10 cellular contexts compared by ENCODE assay signal in genomic region chr5:157516016-157516415, GRCh38. TPM values are rescaled to one million over a fixed set of nuclear protein-coding genes. Genes with fewer than 3 reads are reported as not detected.
A peak's percentile ranks its signal among the peaks of the same experiment; 100 is the strongest.
DNase-seq lines count a peak whose midpoint lies in the region; ATAC-seq, FAIRE-seq and TF ChIP-seq lines count a peak whose summit lies in the region.
"Had no signal": no experiment of that assay in that cellular context is flagged by ENCODE, and none has a peak within 500 bp of the region (broad histone marks: within the 10 kb centered on the region; RNA-seq: fewer than 3 reads in every experiment).

No MANE protein-coding gene starts in this region.

- DNase-seq in AG08396 (ENCODE audit: low spot score) (peak; percentile 79), M059J (ENCODE audit: low read depth) (peak; percentile 97), endothelial cell of umbilical vein (ENCODE audit: low read depth, low spot score) (no peak), prostate gland (ENCODE audit: low spot score) (no peak), A673 (ENCODE audit: low spot score) (no peak), AML-193 (lab: John Stamatoyannopoulos, UW) (no peak)
- DNase-seq: immature natural killer cell, NCI-H510A had no signal

- FAIRE-seq in endothelial cell of umbilical vein (lab: Jason Lieb, UNC), result no peak

- H3K4me1 ChIP-seq in endothelial cell of umbilical vein (ENCODE audit: control insufficient read depth, extremely low read depth, insufficient read depth, low read length), result peaks cover 17% of the 10 kb centered on the region
- H3K4me1 ChIP-seq in prostate gland (replicated peaks), result no peaks in the 10 kb centered on the region
- H3K4me1 ChIP-seq in A673 (ENCODE audit: insufficient read depth, low read length, poor library complexity, severe bottlenecking), result no peaks in the 10 kb centered on the region

- POLR2A ChIA-PET in endothelial cell of umbilical vein (lab: Charles Lee), result no interaction called here
- POLR2A ChIA-PET in A673 (lab: Charles Lee; ENCODE audit: low non-redundant PET), result no interaction called here

- H3K4me2 ChIP-seq in endothelial cell of umbilical vein (ENCODE audit: insufficient read depth, low read length), result no peak overlapping the region

- H3K9ac ChIP-seq in endothelial cell of umbilical vein (replicated peaks; ENCODE audit: extremely low read depth, insufficient read depth, low read length), result no peak overlapping the region

- no peak overlapping the region for H3K27ac ChIP-seq in endothelial cell of umbilical vein (ENCODE audit: insufficient read depth, low read depth, low read length)
- peak overlapping the region; percentile 51 to 55 for H3K27ac ChIP-seq in prostate gland
- no peak overlapping the region for H3K27ac ChIP-seq in A673 (ENCODE audit: low read depth, low read length, poor library complexity, severe bottlenecking)

- no peak overlapping the region for H2AFZ ChIP-seq in endothelial cell of umbilical vein (ENCODE audit: low read depth, low read length)

- dilution Hi-C loops in endothelial cell of umbilical vein (cut with MboI; ENCODE audit: extremely low pct_ligation_motif_present, low sequenced_read_pairs), result no loop called here

- H3K9me3 ChIP-seq in endothelial cell of umbilical vein (replicated peaks; ENCODE audit: control insufficient read depth, insufficient read depth, low read length), result no peaks in the 10 kb centered on the region
- H3K9me3 ChIP-seq in prostate gland, result no peaks in the 10 kb centered on the region
- no peaks in the 10 kb centered on the region for H3K9me3 ChIP-seq in A673 (ENCODE audit: low read depth, low read length, poor library complexity, severe bottlenecking)

- BruUV-seq in endothelial cell of umbilical vein (replicated peaks; lab: Mats Ljungman, UMichigan), result no TSS peak
- BruUV-seq in A673 (replicated peaks; lab: Mats Ljungman, UMichigan), result no TSS peak

- no peaks in the 10 kb centered on the region for H3K27me3 ChIP-seq in endothelial cell of umbilical vein (ENCODE audit: control insufficient read depth in 2 of 2, insufficient read depth in 2 of 2, low read length in 2 of 2)
- no peaks in the 10 kb centered on the region for H3K27me3 ChIP-seq in prostate gland (replicated peaks; ENCODE audit: insufficient read depth)
- no peaks in the 10 kb centered on the region for H3K27me3 ChIP-seq in A673 (replicated peaks; ENCODE audit: insufficient read depth, low read depth, low read length, poor library complexity)

- intact Hi-C loops in endothelial cell of umbilical vein (cut with micrococcal nuclease), result no loop called here
- intact Hi-C loops in prostate gland (cut with DNase I), result loop anchor here (5.0 kb wide), 1 partner anchor 41 kb away; no protein-coding TSS in a partner anchor
- intact Hi-C loops in A673 (cut with micrococcal nuclease; ENCODE audit: unreplicated experiment), result no loop called here

- ATAC-seq in HG02938 (IDR thresholded peaks at IDR 0.05; ENCODE audit: unreplicated experiment) (no peak), GM18907 (IDR thresholded peaks at IDR 0.05; ENCODE audit: unreplicated experiment) (no peak)

- H3K9me1 ChIP-seq in endothelial cell of umbilical vein (replicated peaks; ENCODE audit: control insufficient read depth, extremely low read depth, insufficient read depth, low read length), result no peaks in the 10 kb centered on the region

- no peak for TF ChIP-seq CTCF in endothelial cell of umbilical vein (IDR thresholded peaks at IDR 0.05; ENCODE audit: extremely low read depth in 1 of 2, insufficient read depth in 1 of 2, low read depth in 1 of 2, low read length in 2 of 2)
- TF ChIP-seq CTCF in prostate gland (IDR thresholded peaks at IDR 0.05), result no peak
- no peak for TF ChIP-seq CTCF in A673 (conservative IDR thresholded peaks at IDR 0.05; ENCODE audit: low read depth, low read length)

- WGBS in prostate gland, result 36% methylated on average over 3 of the region's 3 CpGs

- H3K36me3 ChIP-seq in endothelial cell of umbilical vein (ENCODE audit: control insufficient read depth in 2 of 2, extremely low read depth in 1 of 2, insufficient read depth in 2 of 2, low read length in 2 of 2), result peaks cover 0 to 2% of the 10 kb centered on the region in 2 experiments
- no peaks in the 10 kb centered on the region for H3K36me3 ChIP-seq in prostate gland
- H3K36me3 ChIP-seq in A673 (ENCODE audit: insufficient read depth, low read length, poor library complexity, severe bottlenecking), result no peaks in the 10 kb centered on the region

- H3K79me2 ChIP-seq in endothelial cell of umbilical vein (ENCODE audit: control insufficient read depth, insufficient read depth, low read length), result no peaks in the 10 kb centered on the region

- H3K4me3 ChIP-seq in endothelial cell of umbilical vein (replicated peaks in 1 of 3; ENCODE audit: insufficient read depth in 1 of 3, low read depth in 1 of 3, low read length in 3 of 3) (no peak overlapping the region), prostate gland (no peak overlapping the region), A673 (ENCODE audit: low read depth, low read length, poor library complexity, severe bottlenecking) (no peak overlapping the region)

- CTCF ChIA-PET in endothelial cell of umbilical vein (lab: Charles Lee), result interaction anchor here (1.5 kb wide), 1 partner anchor 44 kb away, joined by 3 read pairs; no protein-coding TSS in a partner anchor
- CTCF ChIA-PET in A673 (lab: Charles Lee), result no interaction called here

- H4K20me1 ChIP-seq in endothelial cell of umbilical vein (replicated peaks; ENCODE audit: control insufficient read depth, extremely low read depth, insufficient read depth, low read length), result no peaks in the 10 kb centered on the region

- TF ChIP-seq POLR2A in endothelial cell of umbilical vein (IDR thresholded peaks at IDR 0.05; ENCODE audit: low read depth, low read length) (no peak), prostate gland (IDR thresholded peaks at IDR 0.05) (no peak)

TF ChIP-seq in endothelial cell of umbilical vein, 7 proteins besides CTCF, POLR2A, EP300 and RAD21:
- TF ChIP-seq GATA2 (IDR thresholded peaks at IDR 0.05; ENCODE audit: insufficient read depth, insufficient read length, low read depth, low read length) (no peak), POLR2AphosphoS5 (IDR thresholded peaks at IDR 0.05; ENCODE audit: insufficient read depth, low read depth, low read length) (no peak), JUN (IDR thresholded peaks at IDR 0.05; ENCODE audit: borderline replicate concordance, insufficient read depth, insufficient read length, low read depth) (no peak), FOS (IDR thresholded peaks at IDR 0.05; ENCODE audit: borderline replicate concordance, insufficient read depth, low read length) (peak; percentile 53), MAX (IDR thresholded peaks at IDR 0.05; ENCODE audit: insufficient read depth, insufficient read length) (no peak), MYC (IDR thresholded peaks at IDR 0.05; ENCODE audit: low read depth, low read length) (no peak), EZH2 (IDR thresholded peaks at IDR 0.05; ENCODE audit: borderline replicate concordance, low read depth, low read length, severe bottlenecking) (no peak)

RNA-seq across cellular contexts. Expression of gene NIPAL4, which starts 56.0 kb away (rescaled TPM):
- total RNA-seq in M059J (2014; rRNA removed; shearing (Covaris generic)), result 0.44 and 1.4 TPM in 2 replicates
- not detected in 2 replicates for total RNA-seq in endothelial cell of umbilical vein
- 0.10 TPM in 1 of 2 replicates, not detected in the other for polyA plus RNA-seq in endothelial cell of umbilical vein
- 0.01 and 0.06 TPM in 2 replicates for polyA plus RNA-seq in endothelial cell of umbilical vein (2011; cell fraction: cytosol; rRNA removed)
- polyA plus RNA-seq in endothelial cell of umbilical vein (2011; cell fraction: nucleus; rRNA removed), result 0.06 TPM in 1 of 2 replicates, not detected in the other
- polyA plus RNA-seq in endothelial cell of umbilical vein (2012), result 0.04 and 0.05 TPM in 2 replicates
- not detected in 2 replicates for polyA minus RNA-seq in endothelial cell of umbilical vein
- not detected for polyA minus RNA-seq in endothelial cell of umbilical vein (2011; cell fraction: cytosol; rRNA and poly(A)+ RNA removed)
- not detected in 2 replicates for polyA minus RNA-seq in endothelial cell of umbilical vein (2011; cell fraction: nucleus; rRNA and poly(A)+ RNA removed)
- total RNA-seq in prostate gland, result 1 to 10 TPM; 2.7 to 2.8 TPM
- not detected in 2 replicates for total RNA-seq in A673 (2021)
- polyA plus RNA-seq: immature natural killer cell had no signal

RNA-seq across cellular contexts. Expression of gene ADAM19, which starts 59.6 kb away (rescaled TPM):
- total RNA-seq in M059J (2014; rRNA removed; shearing (Covaris generic)), result 38.4 and 57.2 TPM in 2 replicates
- total RNA-seq in endothelial cell of umbilical vein (22.6 and 23.8 TPM in 2 replicates), prostate gland (1 to 10 TPM; 1.9 to 8.1 TPM), A673 (2021) (1.7 and 2.3 TPM in 2 replicates)
- polyA plus RNA-seq in endothelial cell of umbilical vein, result 10.0 and 10.4 TPM in 2 replicates
- polyA plus RNA-seq in endothelial cell of umbilical vein (2011; cell fraction: cytosol; rRNA removed), result 7.9 and 8.3 TPM in 2 replicates
- polyA plus RNA-seq in endothelial cell of umbilical vein (2011; cell fraction: nucleus; rRNA removed), result 26.1 and 27.2 TPM in 2 replicates
- 17.7 and 18.4 TPM in 2 replicates for polyA plus RNA-seq in endothelial cell of umbilical vein (2012)
- 24.6 and 24.8 TPM in 2 replicates for polyA minus RNA-seq in endothelial cell of umbilical vein
- not detected for polyA minus RNA-seq in endothelial cell of umbilical vein (2011; cell fraction: cytosol; rRNA and poly(A)+ RNA removed)
- 19.9 and 22.0 TPM in 2 replicates for polyA minus RNA-seq in endothelial cell of umbilical vein (2011; cell fraction: nucleus; rRNA and poly(A)+ RNA removed)

Comparison
In these comparisons a context has a peak if more than half of its experiments do, and no peak if none do; other contexts are left out.
1. DNase-seq: peak in AG08396 (single experiment) and M059J (single experiment); none in endothelial cell of umbilical vein (single experiment), prostate gland (single experiment), A673 (single experiment) and AML-193 (0 of 2).
2. H3K27ac ChIP-seq: peak in prostate gland (2 of 2); none in endothelial cell of umbilical vein (single experiment) and A673 (single experiment).